Comparison of ENCODE assay signal across 1 cellular context in genomic region chr10:116007256-116007891, GRCh38.
TF ChIP-seq lines count a peak whose summit lies in the region.

No MANE protein-coding gene starts in this region.

TF ChIP-seq in WTC11, 78 proteins besides CTCF, POLR2A, EP300 and RAD21:
- TF ChIP-seq ZNF425 (CRISPR knock-in tag; conservative IDR thresholded peaks at IDR 0.05), result no peak
- TF ChIP-seq HMGXB4 (CRISPR knock-in tag; IDR thresholded peaks at IDR 0.05), result no peak
- no peak for TF ChIP-seq FOXP4 (CRISPR knock-in tag; IDR thresholded peaks at IDR 0.05)
- no peak for TF ChIP-seq ZNF121 (CRISPR knock-in tag; IDR thresholded peaks at IDR 0.05)
- TF ChIP-seq PRDM15 (CRISPR knock-in tag; IDR thresholded peaks at IDR 0.05), result no peak
- TF ChIP-seq ZNF671 (CRISPR knock-in tag; IDR thresholded peaks at IDR 0.05), result no peak
- no peak for TF ChIP-seq ATF1 (CRISPR knock-in tag; IDR thresholded peaks at IDR 0.05)
- no peak for TF ChIP-seq NFE2L1 (CRISPR knock-in tag; IDR thresholded peaks at IDR 0.05)
- no peak for TF ChIP-seq RORB (CRISPR knock-in tag; IDR thresholded peaks at IDR 0.05)
